8 cellular contexts compared by ENCODE assay signal in the genomic region with DNA sequence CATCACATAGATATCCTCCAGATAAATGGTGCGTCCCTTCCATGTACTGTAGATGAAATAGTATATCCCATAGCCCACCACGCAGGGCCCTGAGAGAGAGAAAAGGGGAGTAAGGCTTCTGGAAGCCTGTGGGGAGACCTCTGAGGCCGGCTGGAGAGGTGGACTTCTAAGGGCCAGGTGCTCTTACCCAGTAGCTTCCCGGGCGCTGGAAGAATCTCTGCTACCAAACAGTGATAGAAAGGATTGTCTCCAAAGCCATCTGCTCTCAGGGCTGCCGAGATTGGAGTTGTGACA. TPM values are rescaled to one million over a fixed set of nuclear protein-coding genes. Genes with fewer than 3 reads are reported as not detected.
A peak's percentile ranks its signal among the peaks of the same experiment; 100 is the strongest.
DNase-seq lines count a peak whose midpoint lies in the region; ATAC-seq and TF ChIP-seq lines count a peak whose summit lies in the region.

No MANE protein-coding gene starts in this region.

- H3F3A ChIP-seq in neural cell (ENCODE audit: insufficient read depth, low read length, poor library complexity, severe bottlenecking), result no peaks in the 10 kb centered on the region

- H3K4me1 ChIP-seq in OCI-LY3 (ENCODE audit: low read length), result 0 out of 2 replicates have a peak, but pooled peaks cover 4% of the 10 kb centered on the region
- no peaks in the 10 kb centered on the region for H3K4me1 ChIP-seq in endocrine pancreas (ENCODE audit: control insufficient read depth, insufficient read depth, low read length)

- ATAC-seq in HG02763 (IDR thresholded peaks at IDR 0.05; ENCODE audit: unreplicated experiment) (no peak), HG03097 (IDR thresholded peaks at IDR 0.05; ENCODE audit: low FRiP score, unreplicated experiment) (no peak)

- no peak overlapping the region for H2AFZ ChIP-seq in OCI-LY3 (ENCODE audit: low read depth, low read length)
- H2AFZ ChIP-seq in neural cell (ENCODE audit: low read depth, low read length), result peak overlapping the region; percentile 83

- H3K4me3 ChIP-seq in OCI-LY3 (ENCODE audit: low read length) (peak overlapping the region; percentile 100), endocrine pancreas (ENCODE audit: control insufficient read depth, insufficient read depth, low read length) (peak overlapping the region; percentile 63), neural cell (ENCODE audit: low read length) (peak overlapping the region; percentile 88)

- TF ChIP-seq CTCF in C4-2B (conservative IDR thresholded peaks at IDR 0.05), result no peak
- TF ChIP-seq CTCF in OCI-LY3 (IDR thresholded peaks at IDR 0.05; ENCODE audit: low read depth, low read length), result no peak
- no peak for TF ChIP-seq CTCF in neural cell (IDR thresholded peaks at IDR 0.05; ENCODE audit: poor library complexity, severe bottlenecking)

- DNase-seq in T1000 (lab: John Stamatoyannopoulos, UW) (no peak), NCI-H510A treated with DMSO at 0.1 percent for 48 hours (lab: John Stamatoyannopoulos, UW) (no peak)

- no peaks in the 10 kb centered on the region for H3K36me3 ChIP-seq in OCI-LY3 (replicated peaks; ENCODE audit: low read depth, low read length)
- no peaks in the 10 kb centered on the region for H3K36me3 ChIP-seq in endocrine pancreas (ENCODE audit: control insufficient read depth, insufficient read depth, low read length)
- H3K36me3 ChIP-seq in neural cell (ENCODE audit: insufficient read depth, low read length), result no peaks in the 10 kb centered on the region

- no peaks in the 10 kb centered on the region for H4K20me1 ChIP-seq in OCI-LY3 (ENCODE audit: insufficient read depth, low read length)
- H4K20me1 ChIP-seq in neural cell (ENCODE audit: insufficient read depth), result no peaks in the 10 kb centered on the region

- no peaks in the 10 kb centered on the region for H3K79me2 ChIP-seq in OCI-LY3 (ENCODE audit: low read length)
- H3K79me2 ChIP-seq in neural cell (replicated peaks; ENCODE audit: insufficient read depth, low read length), result peaks cover 11% of the 10 kb centered on the region

- H3K4me2 ChIP-seq in OCI-LY3 (ENCODE audit: low read length) (peak overlapping the region; percentile 91), neural cell (ENCODE audit: low read length) (peak overlapping the region; percentile 87)

- peak overlapping the region; percentile 97 for H3K9ac ChIP-seq in OCI-LY3 (ENCODE audit: low read length)
- peak overlapping the region; percentile 82 for H3K9ac ChIP-seq in endocrine pancreas (ENCODE audit: control insufficient read depth, insufficient read depth, low read length)
- H3K9ac ChIP-seq in neural cell (ENCODE audit: low read length), result peak overlapping the region; percentile 97

- no peaks in the 10 kb centered on the region for H3K9me2 ChIP-seq in neural cell (ENCODE audit: insufficient read depth, low read length)

- H3K27ac ChIP-seq in C4-2B (peak overlapping the region; percentile 76), OCI-LY3 (ENCODE audit: low read length) (no peak overlapping the region), neural cell (ENCODE audit: low read length) (peak overlapping the region; percentile 96)

- no peak for TF ChIP-seq EP300 in neural cell (conservative IDR thresholded peaks at IDR 0.05; ENCODE audit: poor library complexity, severe bottlenecking)

- TF ChIP-seq RAD21 in neural cell (conservative IDR thresholded peaks at IDR 0.05), result no peak

- H3K27me3 ChIP-seq in OCI-LY3 (ENCODE audit: low read depth, low read length) (no peaks in the 10 kb centered on the region), endocrine pancreas (ENCODE audit: control insufficient read depth, insufficient read depth, low read length) (no peaks in the 10 kb centered on the region), neural cell (ENCODE audit: insufficient read depth, low read depth, low read length) (no peaks in the 10 kb centered on the region)

- H3K9me3 ChIP-seq in OCI-LY3 (ENCODE audit: insufficient read depth, low read length) (no peaks in the 10 kb centered on the region), endocrine pancreas (ENCODE audit: control insufficient read depth, low read length) (no peaks in the 10 kb centered on the region), neural cell (ENCODE audit: low read length) (no peaks in the 10 kb centered on the region)

TF ChIP-seq in neural cell, 6 proteins besides CTCF, POLR2A, EP300 and RAD21:
- no peak for TF ChIP-seq TAF1 (IDR thresholded peaks at IDR 0.05; ENCODE audit: low read depth)
- no peak for TF ChIP-seq MXI1 (conservative IDR thresholded peaks at IDR 0.05; ENCODE audit: poor library complexity, severe bottlenecking)
- TF ChIP-seq, protein P1, sequence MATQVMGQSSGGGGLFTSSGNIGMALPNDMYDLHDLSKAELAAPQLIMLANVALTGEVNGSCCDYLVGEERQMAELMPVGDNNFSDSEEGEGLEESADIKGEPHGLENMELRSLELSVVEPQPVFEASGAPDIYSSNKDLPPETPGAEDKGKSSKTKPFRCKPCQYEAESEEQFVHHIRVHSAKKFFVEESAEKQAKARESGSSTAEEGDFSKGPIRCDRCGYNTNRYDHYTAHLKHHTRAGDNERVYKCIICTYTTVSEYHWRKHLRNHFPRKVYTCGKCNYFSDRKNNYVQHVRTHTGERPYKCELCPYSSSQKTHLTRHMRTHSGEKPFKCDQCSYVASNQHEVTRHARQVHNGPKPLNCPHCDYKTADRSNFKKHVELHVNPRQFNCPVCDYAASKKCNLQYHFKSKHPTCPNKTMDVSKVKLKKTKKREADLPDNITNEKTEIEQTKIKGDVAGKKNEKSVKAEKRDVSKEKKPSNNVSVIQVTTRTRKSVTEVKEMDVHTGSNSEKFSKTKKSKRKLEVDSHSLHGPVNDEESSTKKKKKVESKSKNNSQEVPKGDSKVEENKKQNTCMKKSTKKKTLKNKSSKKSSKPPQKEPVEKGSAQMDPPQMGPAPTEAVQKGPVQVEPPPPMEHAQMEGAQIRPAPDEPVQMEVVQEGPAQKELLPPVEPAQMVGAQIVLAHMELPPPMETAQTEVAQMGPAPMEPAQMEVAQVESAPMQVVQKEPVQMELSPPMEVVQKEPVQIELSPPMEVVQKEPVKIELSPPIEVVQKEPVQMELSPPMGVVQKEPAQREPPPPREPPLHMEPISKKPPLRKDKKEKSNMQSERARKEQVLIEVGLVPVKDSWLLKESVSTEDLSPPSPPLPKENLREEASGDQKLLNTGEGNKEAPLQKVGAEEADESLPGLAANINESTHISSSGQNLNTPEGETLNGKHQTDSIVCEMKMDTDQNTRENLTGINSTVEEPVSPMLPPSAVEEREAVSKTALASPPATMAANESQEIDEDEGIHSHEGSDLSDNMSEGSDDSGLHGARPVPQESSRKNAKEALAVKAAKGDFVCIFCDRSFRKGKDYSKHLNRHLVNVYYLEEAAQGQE (IDR thresholded peaks at IDR 0.05; ENCODE audit: borderline replicate concordance), result no peak
- TF ChIP-seq EZH2 (IDR thresholded peaks at IDR 0.05; ENCODE audit: borderline replicate concordance, insufficient read depth, low read length, poor library complexity, severe bottlenecking), result no peak
- TF ChIP-seq SMC3 (conservative IDR thresholded peaks at IDR 0.05; ENCODE audit: poor library complexity), result no peak
- no peak for TF ChIP-seq POLR2AphosphoS5 (IDR thresholded peaks at IDR 0.05)

RNA-seq across cellular contexts. Expression of gene SAT2, which starts 0.7 kb away (rescaled TPM):
- polyA plus RNA-seq in neural cell, result 303 and 330 TPM in 2 replicates
- polyA minus RNA-seq in neural cell, result 44.3 and 48.7 TPM in 2 replicates

RNA-seq across cellular contexts. Expression of gene SHBG, which starts 3.0 kb away (rescaled TPM):
- 0.90 and 3.2 TPM in 2 replicates for polyA plus RNA-seq in neural cell
- 0.81 TPM in 1 of 2 replicates, not detected in the other for polyA minus RNA-seq in neural cell

RNA-seq across cellular contexts. Expression of gene FXR2, which starts 12.2 kb away (rescaled TPM):
- polyA plus RNA-seq in neural cell, result 118 and 130 TPM in 2 replicates
- polyA minus RNA-seq in neural cell, result 104 and 127 TPM in 2 replicates

RNA-seq across cellular contexts. Expression of gene ATP1B2, which starts 23.8 kb away (rescaled TPM):
- polyA plus RNA-seq in neural cell, result 3.2 and 4.2 TPM in 2 replicates
- 4.9 and 6.0 TPM in 2 replicates for polyA minus RNA-seq in neural cell

RNA-seq across cellular contexts. Expression of gene SOX15, which starts 37.0 kb away (rescaled TPM):
- 0.47 and 1.5 TPM in 2 replicates for polyA plus RNA-seq in neural cell
- polyA minus RNA-seq in neural cell, result not detected in 2 replicates
